2 cellular contexts compared by ENCODE assay signal in the genomic region with DNA sequence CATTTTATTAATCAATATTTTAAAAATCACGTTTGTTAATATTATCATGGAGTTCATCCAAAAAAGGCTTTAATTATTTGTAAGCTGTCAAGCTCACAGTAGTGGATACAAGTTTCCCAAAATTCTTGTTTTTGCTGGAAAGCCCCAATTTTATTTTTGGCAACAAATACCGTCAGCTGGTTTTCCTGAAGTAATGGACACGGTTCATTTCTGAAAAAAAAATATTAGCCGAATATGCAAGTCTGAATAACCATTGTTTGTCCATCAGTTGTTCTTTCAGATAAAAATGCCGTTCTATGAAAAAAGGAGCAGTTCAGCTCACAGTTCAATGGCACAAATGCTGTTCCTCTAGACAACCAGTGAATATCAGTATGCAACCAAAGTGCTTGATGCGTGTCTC.
"Had no signal": no experiment of that assay in that cellular context is flagged by ENCODE, and none has a peak within 500 bp of the region (broad histone marks: within the 10 kb centered on the region; RNA-seq: fewer than 3 reads in every experiment).

No MANE protein-coding gene starts in this region.

- DNase-seq: GDM1, GF-D8 had no signal
